8 cellular contexts compared by ENCODE assay signal in the genomic region with DNA sequence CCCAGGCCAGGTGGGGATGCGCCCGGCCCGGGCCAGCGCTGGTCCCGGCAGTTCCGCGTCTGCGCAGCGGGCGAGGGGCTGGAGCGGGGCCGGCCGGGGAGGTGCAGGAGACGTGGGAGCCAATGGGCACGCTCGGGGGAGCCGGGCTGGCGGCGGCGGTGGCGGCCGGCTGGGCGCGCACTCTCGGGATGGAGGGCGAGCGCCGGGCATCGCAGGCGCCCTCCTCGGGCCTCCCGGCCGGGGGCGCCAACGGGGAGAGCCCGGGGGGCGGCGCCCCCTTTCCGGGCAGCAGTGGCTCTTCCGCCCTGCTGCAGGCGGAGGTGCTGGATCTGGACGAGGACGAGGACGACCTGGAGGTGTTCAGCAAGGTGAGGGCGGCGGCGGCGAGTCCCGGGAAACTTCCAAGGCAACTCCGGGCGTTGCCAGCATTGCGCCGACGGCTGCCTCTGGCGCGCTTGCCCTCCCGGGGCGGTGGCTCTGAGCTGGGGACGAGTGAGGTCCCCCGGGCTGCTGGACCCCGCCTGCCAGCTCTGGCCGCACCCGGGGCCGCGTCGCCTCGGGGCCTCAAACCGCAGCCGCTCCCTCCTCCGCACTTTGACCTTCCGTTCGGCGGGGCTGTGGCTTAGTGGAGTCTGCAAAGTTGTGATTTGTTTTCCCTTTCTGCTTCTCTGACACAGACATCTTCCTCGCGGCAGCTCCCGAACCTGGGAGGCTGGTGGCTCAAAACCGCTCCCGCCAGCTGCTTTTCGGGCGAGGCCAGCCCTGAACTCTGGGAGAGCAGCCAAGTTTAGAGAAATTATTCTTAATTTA. TPM values are rescaled to one million over a fixed set of nuclear protein-coding genes. Genes with fewer than 3 reads are reported as not detected.
A peak's percentile ranks its signal among the peaks of the same experiment; 100 is the strongest.
DNase-seq lines count a peak whose midpoint lies in the region; ATAC-seq and TF ChIP-seq lines count a peak whose summit lies in the region.

A gene with protein sequence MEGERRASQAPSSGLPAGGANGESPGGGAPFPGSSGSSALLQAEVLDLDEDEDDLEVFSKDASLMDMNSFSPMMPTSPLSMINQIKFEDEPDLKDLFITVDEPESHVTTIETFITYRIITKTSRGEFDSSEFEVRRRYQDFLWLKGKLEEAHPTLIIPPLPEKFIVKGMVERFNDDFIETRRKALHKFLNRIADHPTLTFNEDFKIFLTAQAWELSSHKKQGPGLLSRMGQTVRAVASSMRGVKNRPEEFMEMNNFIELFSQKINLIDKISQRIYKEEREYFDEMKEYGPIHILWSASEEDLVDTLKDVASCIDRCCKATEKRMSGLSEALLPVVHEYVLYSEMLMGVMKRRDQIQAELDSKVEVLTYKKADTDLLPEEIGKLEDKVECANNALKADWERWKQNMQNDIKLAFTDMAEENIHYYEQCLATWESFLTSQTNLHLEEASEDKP (plus strand): TSS at position 178 of the 810 bp plus-strand sequence. CDS start 11 bp downstream, at position 189.

- intact Hi-C loops in naive thymus-derived CD4-positive, alpha-beta T cell (cut with micrococcal nuclease), result no loop called here
- intact Hi-C loops in vagina (cut with DNase I), result no loop called here

- H3K27ac ChIP-seq in HEK293 (ENCODE audit: extremely low read depth, low read depth, low read length), result peak within 1 kb of the TSS; percentile 80; the same call in 1 of the 2 replicates
- H3K27ac ChIP-seq in naive thymus-derived CD4-positive, alpha-beta T cell (ENCODE audit: low read depth, low read length), result no peak within 1 kb of the TSS
- H3K27ac ChIP-seq in vagina, result peak within 1 kb of the TSS; percentile 88

- no peaks in the 10 kb centered on the region for H3K9me3 Mint-ChIP-seq in activated CD8-positive, alpha-beta memory T cell treated with anti-CD3 and anti-CD28 coated beads, Interleukin-2, amount 10 ng/mL, durations not matched to agents 7 days and 5 days (ENCODE audit: low read depth)
- no peaks in the 10 kb centered on the region for H3K9me3 Mint-ChIP-seq in activated naive CD4-positive, alpha-beta T cell treated with anti-CD3 and anti-CD28 coated beads, Interleukin-2, amount 10 ng/mL, durations not matched to agents 7 days and 5 days
- H3K9me3 Mint-ChIP-seq in naive thymus-derived CD4-positive, alpha-beta T cell, result peaks cover 0 to 6% (median 0%) of the 10 kb centered on the region in 11 donors

- no peaks in the 10 kb centered on the region for H3K36me3 Mint-ChIP-seq in activated CD8-positive, alpha-beta memory T cell treated with anti-CD3 and anti-CD28 coated beads, Interleukin-2, amount 10 ng/mL, durations not matched to agents 7 days and 5 days
- peaks cover 2% of the 10 kb centered on the region for H3K36me3 Mint-ChIP-seq in activated naive CD4-positive, alpha-beta T cell treated with anti-CD3 and anti-CD28 coated beads, Interleukin-2, amount 10 ng/mL, durations not matched to agents 7 days and 5 days
- peaks cover 0 to 3% (median 0%) of the 10 kb centered on the region in 5 donors for H3K36me3 Mint-ChIP-seq in naive thymus-derived CD4-positive, alpha-beta T cell

- peaks cover 42% of the 10 kb centered on the region for H3K27me3 Mint-ChIP-seq in activated CD8-positive, alpha-beta memory T cell treated with anti-CD3 and anti-CD28 coated beads, Interleukin-2, amount 10 ng/mL, durations not matched to agents 7 days and 5 days
- H3K27me3 Mint-ChIP-seq in activated naive CD4-positive, alpha-beta T cell treated with anti-CD3 and anti-CD28 coated beads, Interleukin-2, amount 10 ng/mL, durations not matched to agents 7 days and 5 days, result peaks cover 53% of the 10 kb centered on the region
- peaks cover 34 to 67% (median 56%) of the 10 kb centered on the region in 5 donors for H3K27me3 Mint-ChIP-seq in naive thymus-derived CD4-positive, alpha-beta T cell

- H3K9me3 ChIP-seq in HEK293 (ENCODE audit: control insufficient read depth, insufficient read depth, low read depth, low read length) (no peaks in the 10 kb centered on the region), vagina (no peaks in the 10 kb centered on the region)
- H3K9me3 ChIP-seq in naive thymus-derived CD4-positive, alpha-beta T cell (ENCODE audit: control insufficient read depth in 2 of 3, low read length in 3 of 3), result no peaks in the 10 kb centered on the region

- TF ChIP-seq CTCF in HEK293 (tag by site-specific recombination; IDR thresholded peaks at IDR 0.05), result peak; percentile 53
- peak in 1 of 3 experiments; percentile 27 for TF ChIP-seq CTCF in vagina (IDR thresholded peaks at IDR 0.05)

- H3K27ac Mint-ChIP-seq in activated CD8-positive, alpha-beta memory T cell treated with anti-CD3 and anti-CD28 coated beads, Interleukin-2, amount 10 ng/mL, durations not matched to agents 7 days and 5 days, result no peak within 1 kb of the TSS
- peak within 1 kb of the TSS; percentile 45 for H3K27ac Mint-ChIP-seq in activated naive CD4-positive, alpha-beta T cell treated with anti-CD3 and anti-CD28 coated beads, Interleukin-2, amount 10 ng/mL, durations not matched to agents 7 days and 5 days
- H3K27ac Mint-ChIP-seq in naive thymus-derived CD4-positive, alpha-beta T cell, result peak within 1 kb of the TSS in 1 of 9 donors; percentile 23

- no peak for DNase-seq in activated CD8-positive, alpha-beta memory T cell treated with anti-CD3 and anti-CD28 coated beads, Interleukin-2, amount 10 ng/mL, durations not matched to agents 7 days and 5 days
- DNase-seq in activated CD8-positive, alpha-beta memory T cell treated with anti-CD3 and anti-CD28 coated beads, Interleukin-2, amount 50 U/mL, for 4 hours, result no peak
- DNase-seq in NCI-H146 (lab: John Stamatoyannopoulos, UW) (peak; percentile 59), foreskin melanocyte (peak; percentile 53), vagina (ENCODE audit: extremely low spot score in 2 of 2) (no peak)
- DNase-seq in activated naive CD4-positive, alpha-beta T cell treated with anti-CD3 and anti-CD28 coated beads, Interleukin-2, amount 10 ng/mL, durations not matched to agents 7 days and 5 days, result no peak
- peak in 3 of 9 donors; percentile 4 to 22 (median 20) for DNase-seq in naive thymus-derived CD4-positive, alpha-beta T cell

- TF ChIP-seq POLR2A in vagina (IDR thresholded peaks at IDR 0.05), result peak in 1 of 2 donors; percentile 26

- H3K4me3 ChIP-seq in HEK293 (ENCODE audit: low read depth, low read length) (peak within 1 kb of the TSS; percentile 66), vagina (peak within 1 kb of the TSS; percentile 73 to 82)
- H3K4me3 ChIP-seq in naive thymus-derived CD4-positive, alpha-beta T cell (ENCODE audit: low read length), result peak within 1 kb of the TSS; percentile 43

- H3K4me1 ChIP-seq in HEK293 (ENCODE audit: control insufficient read depth, insufficient read depth, low read length), result peaks cover 4% of the 10 kb centered on the region; the same call in 1 of the 2 replicates
- peaks cover 0 to 9% of the 10 kb centered on the region in 2 donors for H3K4me1 ChIP-seq in naive thymus-derived CD4-positive, alpha-beta T cell (ENCODE audit: control insufficient read depth in 2 of 2, insufficient read depth in 2 of 2, low read length in 2 of 2)
- peaks cover 17% of the 10 kb centered on the region for H3K4me1 ChIP-seq in vagina

- peak within 1 kb of the TSS; percentile 69 for H3K4me3 Mint-ChIP-seq in activated CD8-positive, alpha-beta memory T cell treated with anti-CD3 and anti-CD28 coated beads, Interleukin-2, amount 10 ng/mL, durations not matched to agents 7 days and 5 days
- H3K4me3 Mint-ChIP-seq in activated naive CD4-positive, alpha-beta T cell treated with anti-CD3 and anti-CD28 coated beads, Interleukin-2, amount 10 ng/mL, durations not matched to agents 7 days and 5 days, result peak within 1 kb of the TSS; percentile 74
- peak within 1 kb of the TSS; percentile 77 to 91 (median 80) for H3K4me3 Mint-ChIP-seq in naive thymus-derived CD4-positive, alpha-beta T cell

- POLR2A ChIA-PET in HEK293 (lab: Yijun Ruan, JAX), result interaction anchor here (0.8 kb wide), 1 partner anchor 8 kb away, joined by 4 read pairs; no protein-coding TSS in a partner anchor
- POLR2A ChIA-PET in naive thymus-derived CD4-positive, alpha-beta T cell (lab: Charles Lee), result no interaction called here

- peak; percentile 49 for ATAC-seq in activated CD8-positive, alpha-beta memory T cell treated with anti-CD3 and anti-CD28 coated beads, Interleukin-2, amount 10 ng/mL, durations not matched to agents 7 days and 5 days
- ATAC-seq in naive thymus-derived CD4-positive, alpha-beta T cell, result peak; percentile 88

- peaks cover 0 to 10% of the 10 kb centered on the region in 2 donors for H3K27me3 ChIP-seq in naive thymus-derived CD4-positive, alpha-beta T cell (ENCODE audit: control insufficient read depth in 2 of 2, insufficient read depth in 2 of 2, low read length in 2 of 2)
- H3K27me3 ChIP-seq in vagina, result no peaks in the 10 kb centered on the region

- no peaks in the 10 kb centered on the region for H3K36me3 ChIP-seq in HEK293 (ENCODE audit: control insufficient read depth in 2 of 2, insufficient read depth in 1 of 2, low read length in 2 of 2)
- no peaks in the 10 kb centered on the region for H3K36me3 ChIP-seq in naive thymus-derived CD4-positive, alpha-beta T cell (ENCODE audit: control insufficient read depth in 2 of 3, insufficient read depth in 3 of 3, low read length in 3 of 3)
- H3K36me3 ChIP-seq in vagina, result no peaks in the 10 kb centered on the region

- H3K4me1 Mint-ChIP-seq in activated CD8-positive, alpha-beta memory T cell treated with anti-CD3 and anti-CD28 coated beads, Interleukin-2, amount 10 ng/mL, durations not matched to agents 7 days and 5 days, result peaks cover 11% of the 10 kb centered on the region
- peaks cover 13% of the 10 kb centered on the region for H3K4me1 Mint-ChIP-seq in activated naive CD4-positive, alpha-beta T cell treated with anti-CD3 and anti-CD28 coated beads, Interleukin-2, amount 10 ng/mL, durations not matched to agents 7 days and 5 days
- peaks cover 9 to 25% (median 18%) of the 10 kb centered on the region in 7 donors for H3K4me1 Mint-ChIP-seq in naive thymus-derived CD4-positive, alpha-beta T cell

- CTCF ChIA-PET in activated CD8-positive, alpha-beta memory T cell treated with anti-CD3 and anti-CD28 coated beads, Interleukin-2, amount 10 ng/mL, durations not matched to agents 7 days and 5 days (lab: Charles Lee), result no interaction called here
- CTCF ChIA-PET in HEK293 (lab: Yijun Ruan, JAX), result interaction anchor here (0.7 to 0.8 kb wide), 2 partner anchors 74 to 132 kb away, joined by 3 read pairs; no protein-coding TSS in a partner anchor
- CTCF ChIA-PET in activated naive CD4-positive, alpha-beta T cell treated with anti-CD3 and anti-CD28 coated beads, Interleukin-2, amount 10 ng/mL, durations not matched to agents 7 days and 5 days (lab: Charles Lee), result no interaction called here
- CTCF ChIA-PET in naive thymus-derived CD4-positive, alpha-beta T cell (lab: Charles Lee), result no interaction called here

TF ChIP-seq in HEK293, 187 proteins besides CTCF, POLR2A, EP300 and RAD21 (continues in another document):
- TF ChIP-seq ZNF184 (tag by site-specific recombination; IDR thresholded peaks at IDR 0.05) (peak; percentile 33; the same call in 1 of the 2 replicates), ZNF610 (tag by site-specific recombination; IDR thresholded peaks at IDR 0.05; ENCODE audit: borderline replicate concordance) (0 out of 2 replicates have a peak, but pooled peaks have one; percentile 58)

RNA-seq across cellular contexts. Expression of the gene that starts here (rescaled TPM):
- total RNA-seq in activated CD8-positive, alpha-beta memory T cell treated with anti-CD3 and anti-CD28 coated beads, Interleukin-2, amount 10 ng/mL, durations not matched to agents 7 days and 5 days, result not detected
- total RNA-seq in naive thymus-derived CD4-positive, alpha-beta T cell, result 1 to 10 TPM in 1 of 5 experiments, under 1 TPM in 2, not detected in 2; 0.19 to 1.3 (median 0.24) TPM
- polyA plus RNA-seq in naive thymus-derived CD4-positive, alpha-beta T cell, result not detected
- 21.4 TPM for total RNA-seq in vagina

Comparison
In these comparisons a context has a peak if more than half of its experiments do, and no peak if none do; other contexts are left out.
1. Peak in ATAC-seq in activated CD8-positive, alpha-beta memory T cell treated with anti-CD3 and anti-CD28 coated beads, Interleukin-2, amount 10 ng/mL, durations not matched to agents 7 days and 5 days; RNA of the gene not detected or under 1 TPM.
2. DNase-seq: peak in NCI-H146 (single experiment) and foreskin melanocyte (single experiment); none in activated CD8-positive, alpha-beta memory T cell treated with anti-CD3 and anti-CD28 coated beads, Interleukin-2, amount 10 ng/mL, durations not matched to agents 7 days and 5 days (single experiment), activated CD8-positive, alpha-beta memory T cell treated with anti-CD3 and anti-CD28 coated beads, Interleukin-2, amount 50 U/mL, for 4 hours (single experiment), activated naive CD4-positive, alpha-beta T cell treated with anti-CD3 and anti-CD28 coated beads, Interleukin-2, amount 10 ng/mL, durations not matched to agents 7 days and 5 days (single experiment) and vagina (0 of 2).
3. Peak in every context shown above with its lines, with median percentiles within 50 percentile points of each other: H3K4me3 Mint-ChIP-seq and H3K4me3 ChIP-seq.